Comparison of ENCODE assay signal across 1 cellular context in the genomic region with DNA sequence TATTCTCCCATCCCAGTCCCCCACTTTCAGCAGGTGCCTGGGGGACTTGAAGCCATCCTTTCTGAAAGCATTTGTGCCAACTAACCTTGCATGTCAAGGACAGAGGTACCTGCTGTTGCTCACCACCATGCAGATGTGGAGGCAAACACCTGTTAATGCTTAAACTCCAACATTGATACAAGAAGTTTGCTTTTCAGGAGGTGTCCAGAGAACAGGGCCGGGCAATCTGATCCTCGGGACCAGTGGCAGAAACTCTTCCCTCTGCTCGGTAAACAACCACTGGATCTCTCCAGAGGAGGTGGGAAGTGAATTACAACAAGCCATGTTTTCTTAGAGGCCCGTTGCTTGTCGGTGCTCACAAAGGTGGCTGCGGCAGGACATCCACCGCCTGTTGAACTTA.
TF ChIP-seq lines count a peak whose summit lies in the region.

No MANE protein-coding gene starts in this region.

TF ChIP-seq in GM23338, 12 proteins besides CTCF, POLR2A, EP300 and RAD21 (continued from another document):
- TF ChIP-seq, protein P1, sequence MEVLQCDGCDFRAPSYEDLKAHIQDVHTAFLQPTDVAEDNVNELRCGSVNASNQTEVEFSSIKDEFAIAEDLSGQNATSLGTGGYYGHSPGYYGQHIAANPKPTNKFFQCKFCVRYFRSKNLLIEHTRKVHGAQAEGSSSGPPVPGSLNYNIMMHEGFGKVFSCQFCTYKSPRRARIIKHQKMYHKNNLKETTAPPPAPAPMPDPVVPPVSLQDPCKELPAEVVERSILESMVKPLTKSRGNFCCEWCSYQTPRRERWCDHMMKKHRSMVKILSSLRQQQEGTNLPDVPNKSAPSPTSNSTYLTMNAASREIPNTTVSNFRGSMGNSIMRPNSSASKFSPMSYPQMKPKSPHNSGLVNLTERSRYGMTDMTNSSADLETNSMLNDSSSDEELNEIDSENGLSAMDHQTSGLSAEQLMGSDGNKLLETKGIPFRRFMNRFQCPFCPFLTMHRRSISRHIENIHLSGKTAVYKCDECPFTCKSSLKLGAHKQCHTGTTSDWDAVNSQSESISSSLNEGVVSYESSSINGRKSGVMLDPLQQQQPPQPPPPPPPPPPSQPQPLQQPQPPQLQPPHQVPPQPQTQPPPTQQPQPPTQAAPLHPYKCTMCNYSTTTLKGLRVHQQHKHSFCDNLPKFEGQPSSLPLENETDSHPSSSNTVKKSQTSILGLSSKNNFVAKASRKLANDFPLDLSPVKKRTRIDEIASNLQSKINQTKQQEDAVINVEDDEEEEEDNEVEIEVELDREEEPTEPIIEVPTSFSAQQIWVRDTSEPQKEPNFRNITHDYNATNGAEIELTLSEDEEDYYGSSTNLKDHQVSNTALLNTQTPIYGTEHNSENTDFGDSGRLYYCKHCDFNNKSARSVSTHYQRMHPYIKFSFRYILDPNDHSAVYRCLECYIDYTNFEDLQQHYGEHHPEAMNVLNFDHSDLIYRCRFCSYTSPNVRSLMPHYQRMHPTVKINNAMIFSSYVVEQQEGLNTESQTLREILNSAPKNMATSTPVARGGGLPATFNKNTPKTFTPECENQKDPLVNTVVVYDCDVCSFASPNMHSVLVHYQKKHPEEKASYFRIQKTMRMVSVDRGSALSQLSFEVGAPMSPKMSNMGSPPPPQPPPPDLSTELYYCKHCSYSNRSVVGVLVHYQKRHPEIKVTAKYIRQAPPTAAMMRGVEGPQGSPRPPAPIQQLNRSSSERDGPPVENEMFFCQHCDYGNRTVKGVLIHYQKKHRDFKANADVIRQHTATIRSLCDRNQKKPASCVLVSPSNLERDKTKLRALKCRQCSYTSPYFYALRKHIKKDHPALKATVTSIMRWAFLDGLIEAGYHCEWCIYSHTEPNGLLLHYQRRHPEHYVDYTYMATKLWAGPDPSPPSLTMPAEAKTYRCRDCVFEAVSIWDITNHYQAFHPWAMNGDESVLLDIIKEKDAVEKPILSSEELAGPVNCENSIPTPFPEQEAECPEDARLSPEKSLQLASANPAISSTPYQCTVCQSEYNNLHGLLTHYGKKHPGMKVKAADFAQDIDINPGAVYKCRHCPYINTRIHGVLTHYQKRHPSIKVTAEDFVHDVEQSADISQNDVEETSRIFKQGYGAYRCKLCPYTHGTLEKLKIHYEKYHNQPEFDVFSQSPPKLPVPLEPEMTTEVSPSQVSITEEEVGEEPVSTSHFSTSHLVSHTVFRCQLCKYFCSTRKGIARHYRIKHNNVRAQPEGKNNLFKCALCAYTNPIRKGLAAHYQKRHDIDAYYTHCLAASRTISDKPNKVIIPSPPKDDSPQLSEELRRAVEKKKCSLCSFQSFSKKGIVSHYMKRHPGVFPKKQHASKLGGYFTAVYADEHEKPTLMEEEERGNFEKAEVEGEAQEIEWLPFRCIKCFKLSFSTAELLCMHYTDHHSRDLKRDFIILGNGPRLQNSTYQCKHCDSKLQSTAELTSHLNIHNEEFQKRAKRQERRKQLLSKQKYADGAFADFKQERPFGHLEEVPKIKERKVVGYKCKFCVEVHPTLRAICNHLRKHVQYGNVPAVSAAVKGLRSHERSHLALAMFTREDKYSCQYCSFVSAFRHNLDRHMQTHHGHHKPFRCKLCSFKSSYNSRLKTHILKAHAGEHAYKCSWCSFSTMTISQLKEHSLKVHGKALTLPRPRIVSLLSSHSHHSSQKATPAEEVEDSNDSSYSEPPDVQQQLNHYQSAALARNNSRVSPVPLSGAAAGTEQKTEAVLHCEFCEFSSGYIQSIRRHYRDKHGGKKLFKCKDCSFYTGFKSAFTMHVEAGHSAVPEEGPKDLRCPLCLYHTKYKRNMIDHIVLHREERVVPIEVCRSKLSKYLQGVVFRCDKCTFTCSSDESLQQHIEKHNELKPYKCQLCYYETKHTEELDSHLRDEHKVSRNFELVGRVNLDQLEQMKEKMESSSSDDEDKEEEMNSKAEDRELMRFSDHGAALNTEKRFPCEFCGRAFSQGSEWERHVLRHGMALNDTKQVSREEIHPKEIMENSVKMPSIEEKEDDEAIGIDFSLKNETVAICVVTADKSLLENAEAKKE (CRISPR knock-in tag; IDR thresholded peaks at IDR 0.05): no peak
- TF ChIP-seq ZNF114 (CRISPR knock-in tag; IDR thresholded peaks at IDR 0.05): no peak
- TF ChIP-seq JUNB (IDR thresholded peaks at IDR 0.05; ENCODE audit: unreplicated experiment): no peak
- no peak for TF ChIP-seq STAT1 (IDR thresholded peaks at IDR 0.05; ENCODE audit: unreplicated experiment)
- TF ChIP-seq, protein P2, sequence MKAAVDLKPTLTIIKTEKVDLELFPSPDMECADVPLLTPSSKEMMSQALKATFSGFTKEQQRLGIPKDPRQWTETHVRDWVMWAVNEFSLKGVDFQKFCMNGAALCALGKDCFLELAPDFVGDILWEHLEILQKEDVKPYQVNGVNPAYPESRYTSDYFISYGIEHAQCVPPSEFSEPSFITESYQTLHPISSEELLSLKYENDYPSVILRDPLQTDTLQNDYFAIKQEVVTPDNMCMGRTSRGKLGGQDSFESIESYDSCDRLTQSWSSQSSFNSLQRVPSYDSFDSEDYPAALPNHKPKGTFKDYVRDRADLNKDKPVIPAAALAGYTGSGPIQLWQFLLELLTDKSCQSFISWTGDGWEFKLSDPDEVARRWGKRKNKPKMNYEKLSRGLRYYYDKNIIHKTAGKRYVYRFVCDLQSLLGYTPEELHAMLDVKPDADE (IDR thresholded peaks at IDR 0.05): no peak
- no peak for TF ChIP-seq CREB1 (CRISPR knock-in tag; IDR thresholded peaks at IDR 0.05; ENCODE audit: low read depth)
TF ChIP-seq in GM23338: peak in this region for 0.
